25 cellular contexts compared by ENCODE assay signal in genomic region chr6:115796829-115797228, GRCh38.
"Had no signal": no experiment of that assay in that cellular context is flagged by ENCODE, and none has a peak within 500 bp of the region (broad histone marks: within the 10 kb centered on the region; RNA-seq: fewer than 3 reads in every experiment).

No MANE protein-coding gene starts in this region.

- H3K27ac ChIP-seq: adrenal gland, breast epithelium, gastroesophageal sphincter, right lobe of liver, stomach, testis, upper lobe of left lung, WERI-Rb-1 had no signal

- H3K4me3 Mint-ChIP-seq: activated CD4-positive, alpha-beta memory T cell treated with anti-CD3 and anti-CD28 coated beads for 36 hours; activated CD4-positive, alpha-beta T cell treated with anti-CD3 and anti-CD28 coated beads for 36 hours; activated T-helper 1 cell treated with anti-CD3 and anti-CD28 coated beads, Interleukin-12 subunit alpha, Interleukin-12 subunit beta, Interleukin-2, Interleukin-4 antibody, amounts not matched to agents 30 ng/mL and 10 ng/mL and 1 ng/mL, durations not matched to agents 14 hours and 24 hours and 36 hours; naive B cell; neural crest cell had no signal

- H3K36me3 ChIP-seq: adrenal gland, breast epithelium, gastroesophageal sphincter, right lobe of liver, stomach, upper lobe of left lung, WERI-Rb-1 had no signal

- H3K9me3 ChIP-seq: adrenal gland, breast epithelium, gastroesophageal sphincter, right lobe of liver, stomach, testis, upper lobe of left lung had no signal

- H3K4me3 ChIP-seq: adrenal gland, breast epithelium, gastroesophageal sphincter, right lobe of liver, stomach, testis, upper lobe of left lung had no signal

- FAIRE-seq: astrocyte, small intestine had no signal

- H3K27ac Mint-ChIP-seq: activated CD4-positive, alpha-beta memory T cell treated with anti-CD3 and anti-CD28 coated beads for 36 hours; activated CD4-positive, alpha-beta T cell treated with anti-CD3 and anti-CD28 coated beads for 36 hours; activated naive CD4-positive, alpha-beta T cell treated with anti-CD3 and anti-CD28 coated beads, Interleukin-2, amount 50 U/mL, for 72 hours; activated T-helper 1 cell treated with anti-CD3 and anti-CD28 coated beads, Interleukin-12 subunit alpha, Interleukin-12 subunit beta, Interleukin-2, Interleukin-4 antibody, amounts not matched to agents 30 ng/mL and 10 ng/mL and 1 ng/mL, durations not matched to agents 14 hours and 24 hours and 36 hours; naive B cell had no signal

- H3K27me3 Mint-ChIP-seq: activated CD4-positive, alpha-beta memory T cell treated with anti-CD3 and anti-CD28 coated beads for 36 hours; activated CD4-positive, alpha-beta T cell treated with anti-CD3 and anti-CD28 coated beads for 36 hours; naive B cell had no signal

- H3K4me1 Mint-ChIP-seq: activated CD4-positive, alpha-beta T cell treated with anti-CD3 and anti-CD28 coated beads for 36 hours; naive B cell; neural crest cell had no signal

- H3K27me3 ChIP-seq: adrenal gland, breast epithelium, gastroesophageal sphincter, right lobe of liver, stomach, testis, upper lobe of left lung had no signal

- H3K9me3 Mint-ChIP-seq: activated CD4-positive, alpha-beta memory T cell treated with anti-CD3 and anti-CD28 coated beads for 36 hours; activated T-helper 1 cell treated with anti-CD3 and anti-CD28 coated beads, Interleukin-12 subunit alpha, Interleukin-12 subunit beta, Interleukin-2, Interleukin-4 antibody, amounts not matched to agents 30 ng/mL and 10 ng/mL and 1 ng/mL, durations not matched to agents 14 hours and 24 hours and 36 hours; naive B cell; neural crest cell had no signal

- DNase-seq: activated CD4-positive, alpha-beta memory T cell treated with anti-CD3 and anti-CD28 coated beads for 36 hours; activated CD4-positive, alpha-beta T cell treated with anti-CD3 and anti-CD28 coated beads for 36 hours; activated gamma-delta T cell treated with Interleukin-2 at 50 U/mL for 16 hours; activated T-cell treated with anti-CD3 and anti-CD28 coated beads for 4 hours; adrenal gland; cerebellar nuclear complex; cortex of kidney; left ventricle myocardium superior; naive B cell; right lobe of liver; small intestine; stimulated activated CD4-positive, alpha-beta T cell treated with anti-CD3 and anti-CD28 coated beads, Interleukin-4, amount 100 ng/mL, for 1 hour; stomach; SW 1271; T-helper 2 cell; testis; upper lobe of left lung; WERI-Rb-1 had no signal

- H3K4me1 ChIP-seq: adrenal gland, breast epithelium, gastroesophageal sphincter, right lobe of liver, stomach, testis, upper lobe of left lung had no signal

- ATAC-seq: activated CD4-positive, alpha-beta T cell treated with anti-CD3 and anti-CD28 coated beads for 36 hours; activated naive CD4-positive, alpha-beta T cell treated with anti-CD3 and anti-CD28 coated beads, Interleukin-2, amount 50 U/mL, for 72 hours; esophagus mucosa; gastroesophageal sphincter; left ventricle myocardium superior; right lobe of liver had no signal

- H3K36me3 Mint-ChIP-seq: activated CD4-positive, alpha-beta memory T cell treated with anti-CD3 and anti-CD28 coated beads for 36 hours; activated naive CD4-positive, alpha-beta T cell treated with anti-CD3 and anti-CD28 coated beads, Interleukin-2, amount 50 U/mL, for 72 hours; naive B cell had no signal
